In the genomic region with DNA sequence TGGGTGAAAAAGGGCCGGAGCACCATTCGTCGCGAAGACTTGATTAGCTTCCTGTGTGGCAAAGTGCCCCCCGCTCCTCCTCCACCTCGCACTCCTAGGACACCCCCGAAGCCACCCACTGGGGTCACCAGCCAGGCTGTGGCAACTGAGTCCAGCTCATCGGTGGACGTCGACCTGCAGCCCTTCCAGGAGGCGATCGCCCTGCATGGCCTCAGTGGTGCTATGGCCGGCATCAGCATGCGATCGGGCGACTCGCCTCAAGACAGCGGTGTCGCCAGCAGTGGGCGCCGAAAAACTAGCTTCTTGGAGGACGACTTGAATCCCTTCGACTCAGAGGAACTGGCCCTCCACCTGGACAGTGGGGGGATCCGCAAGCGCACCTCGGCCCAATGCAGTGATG, we compare ENCODE assay signal across 1 cellular context.
TF ChIP-seq lines count a peak whose summit lies in the region.

No MANE protein-coding gene starts in this region.

TF ChIP-seq in GM23338, 12 proteins besides CTCF, POLR2A, EP300 and RAD21 (continued from another document):
- TF ChIP-seq, protein P1, sequence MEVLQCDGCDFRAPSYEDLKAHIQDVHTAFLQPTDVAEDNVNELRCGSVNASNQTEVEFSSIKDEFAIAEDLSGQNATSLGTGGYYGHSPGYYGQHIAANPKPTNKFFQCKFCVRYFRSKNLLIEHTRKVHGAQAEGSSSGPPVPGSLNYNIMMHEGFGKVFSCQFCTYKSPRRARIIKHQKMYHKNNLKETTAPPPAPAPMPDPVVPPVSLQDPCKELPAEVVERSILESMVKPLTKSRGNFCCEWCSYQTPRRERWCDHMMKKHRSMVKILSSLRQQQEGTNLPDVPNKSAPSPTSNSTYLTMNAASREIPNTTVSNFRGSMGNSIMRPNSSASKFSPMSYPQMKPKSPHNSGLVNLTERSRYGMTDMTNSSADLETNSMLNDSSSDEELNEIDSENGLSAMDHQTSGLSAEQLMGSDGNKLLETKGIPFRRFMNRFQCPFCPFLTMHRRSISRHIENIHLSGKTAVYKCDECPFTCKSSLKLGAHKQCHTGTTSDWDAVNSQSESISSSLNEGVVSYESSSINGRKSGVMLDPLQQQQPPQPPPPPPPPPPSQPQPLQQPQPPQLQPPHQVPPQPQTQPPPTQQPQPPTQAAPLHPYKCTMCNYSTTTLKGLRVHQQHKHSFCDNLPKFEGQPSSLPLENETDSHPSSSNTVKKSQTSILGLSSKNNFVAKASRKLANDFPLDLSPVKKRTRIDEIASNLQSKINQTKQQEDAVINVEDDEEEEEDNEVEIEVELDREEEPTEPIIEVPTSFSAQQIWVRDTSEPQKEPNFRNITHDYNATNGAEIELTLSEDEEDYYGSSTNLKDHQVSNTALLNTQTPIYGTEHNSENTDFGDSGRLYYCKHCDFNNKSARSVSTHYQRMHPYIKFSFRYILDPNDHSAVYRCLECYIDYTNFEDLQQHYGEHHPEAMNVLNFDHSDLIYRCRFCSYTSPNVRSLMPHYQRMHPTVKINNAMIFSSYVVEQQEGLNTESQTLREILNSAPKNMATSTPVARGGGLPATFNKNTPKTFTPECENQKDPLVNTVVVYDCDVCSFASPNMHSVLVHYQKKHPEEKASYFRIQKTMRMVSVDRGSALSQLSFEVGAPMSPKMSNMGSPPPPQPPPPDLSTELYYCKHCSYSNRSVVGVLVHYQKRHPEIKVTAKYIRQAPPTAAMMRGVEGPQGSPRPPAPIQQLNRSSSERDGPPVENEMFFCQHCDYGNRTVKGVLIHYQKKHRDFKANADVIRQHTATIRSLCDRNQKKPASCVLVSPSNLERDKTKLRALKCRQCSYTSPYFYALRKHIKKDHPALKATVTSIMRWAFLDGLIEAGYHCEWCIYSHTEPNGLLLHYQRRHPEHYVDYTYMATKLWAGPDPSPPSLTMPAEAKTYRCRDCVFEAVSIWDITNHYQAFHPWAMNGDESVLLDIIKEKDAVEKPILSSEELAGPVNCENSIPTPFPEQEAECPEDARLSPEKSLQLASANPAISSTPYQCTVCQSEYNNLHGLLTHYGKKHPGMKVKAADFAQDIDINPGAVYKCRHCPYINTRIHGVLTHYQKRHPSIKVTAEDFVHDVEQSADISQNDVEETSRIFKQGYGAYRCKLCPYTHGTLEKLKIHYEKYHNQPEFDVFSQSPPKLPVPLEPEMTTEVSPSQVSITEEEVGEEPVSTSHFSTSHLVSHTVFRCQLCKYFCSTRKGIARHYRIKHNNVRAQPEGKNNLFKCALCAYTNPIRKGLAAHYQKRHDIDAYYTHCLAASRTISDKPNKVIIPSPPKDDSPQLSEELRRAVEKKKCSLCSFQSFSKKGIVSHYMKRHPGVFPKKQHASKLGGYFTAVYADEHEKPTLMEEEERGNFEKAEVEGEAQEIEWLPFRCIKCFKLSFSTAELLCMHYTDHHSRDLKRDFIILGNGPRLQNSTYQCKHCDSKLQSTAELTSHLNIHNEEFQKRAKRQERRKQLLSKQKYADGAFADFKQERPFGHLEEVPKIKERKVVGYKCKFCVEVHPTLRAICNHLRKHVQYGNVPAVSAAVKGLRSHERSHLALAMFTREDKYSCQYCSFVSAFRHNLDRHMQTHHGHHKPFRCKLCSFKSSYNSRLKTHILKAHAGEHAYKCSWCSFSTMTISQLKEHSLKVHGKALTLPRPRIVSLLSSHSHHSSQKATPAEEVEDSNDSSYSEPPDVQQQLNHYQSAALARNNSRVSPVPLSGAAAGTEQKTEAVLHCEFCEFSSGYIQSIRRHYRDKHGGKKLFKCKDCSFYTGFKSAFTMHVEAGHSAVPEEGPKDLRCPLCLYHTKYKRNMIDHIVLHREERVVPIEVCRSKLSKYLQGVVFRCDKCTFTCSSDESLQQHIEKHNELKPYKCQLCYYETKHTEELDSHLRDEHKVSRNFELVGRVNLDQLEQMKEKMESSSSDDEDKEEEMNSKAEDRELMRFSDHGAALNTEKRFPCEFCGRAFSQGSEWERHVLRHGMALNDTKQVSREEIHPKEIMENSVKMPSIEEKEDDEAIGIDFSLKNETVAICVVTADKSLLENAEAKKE (CRISPR knock-in tag; IDR thresholded peaks at IDR 0.05), result no peak
- TF ChIP-seq ZNF114 (CRISPR knock-in tag; IDR thresholded peaks at IDR 0.05), result no peak
- no peak for TF ChIP-seq ETS1 (IDR thresholded peaks at IDR 0.05)
- TF ChIP-seq POLR2AphosphoS5 (IDR thresholded peaks at IDR 0.05; ENCODE audit: low read depth), result no peak
- TF ChIP-seq STAT1 (IDR thresholded peaks at IDR 0.05; ENCODE audit: unreplicated experiment), result no peak
- TF ChIP-seq REST (IDR thresholded peaks at IDR 0.05; ENCODE audit: unreplicated experiment), result no peak
- no peak for TF ChIP-seq JUNB (IDR thresholded peaks at IDR 0.05; ENCODE audit: unreplicated experiment)
